ENCODE assay signal across 24 cellular contexts in genomic region chrX:115251458-115252233, GRCh38. TPM values are rescaled to one million over a fixed set of nuclear protein-coding genes. Genes with fewer than 3 reads are reported as not detected.
"Had no signal": no experiment of that assay in that cellular context is flagged by ENCODE, and none has a peak within 500 bp of the region (broad histone marks: within the 10 kb centered on the region; RNA-seq: fewer than 3 reads in every experiment).

No MANE protein-coding gene starts in this region.

- H3K4me3 ChIP-seq: esophagus muscularis mucosa, hepatocyte, mucosa of descending colon, pancreas, upper lobe of left lung had no signal

- H3K27me3 ChIP-seq: brain microvascular endothelial cell, esophagus muscularis mucosa, hepatocyte, upper lobe of left lung had no signal

- H3K27me3 Mint-ChIP-seq: activated B cell treated with CpG ODN at 0.5 μM for 24 hours; activated CD4-positive, alpha-beta T cell treated with anti-CD3 and anti-CD28 coated beads, Interleukin-2, amount 10 ng/mL, durations not matched to agents 24 days and 14 days; activated naive CD8-positive, alpha-beta T cell treated with anti-CD3 and anti-CD28 coated beads for 36 hours; central memory CD8-positive, alpha-beta T cell; memory B cell; naive thymus-derived CD4-positive, alpha-beta T cell; stimulated activated naive CD8-positive, alpha-beta T cell treated with anti-CD3 and anti-CD28 coated beads, Interleukin-15, Interleukin-2, amounts not matched to agents 100 ng/mL and 50 ng/mL, for 24 hours had no signal

- H3K4me1 ChIP-seq: esophagus muscularis mucosa, pancreas, upper lobe of left lung had no signal

- H3K4me2 ChIP-seq: hepatocyte had no signal

- DNase-seq: activated B cell treated with CpG ODN at 0.5 μM for 24 hours; activated CD4-positive, alpha-beta T cell treated with anti-CD3 and anti-CD28 coated beads, Interleukin-2, amount 10 ng/mL, durations not matched to agents 24 days and 14 days; activated CD8-positive, alpha-beta memory T cell treated with anti-CD3 and anti-CD28 coated beads, Interleukin-2, amount 50 U/mL, for 4 hours; activated CD8-positive, alpha-beta T cell treated with anti-CD3 and anti-CD28 coated beads, Interleukin-2, amount 10 ng/mL, durations not matched to agents 7 days and 5 days; activated effector memory CD4-positive, alpha-beta T cell treated with anti-CD3 and anti-CD28 coated beads, Interleukin-2, amount 50 U/mL, for 16 hours; activated naive CD8-positive, alpha-beta T cell treated with anti-CD3 and anti-CD28 coated beads for 36 hours; activated T-cell treated with anti-CD3 and anti-CD28 coated beads, Interleukin-2, amount 50 U/mL, for 48 hours; amygdala; brain microvascular endothelial cell; cortex of kidney; effector CD4-positive, alpha-beta T cell; left ventricle myocardium superior; mucosa of descending colon; naive thymus-derived CD4-positive, alpha-beta T cell; pancreas; upper lobe of left lung had no signal

- H3K4me3 Mint-ChIP-seq: activated B cell treated with CpG ODN at 0.5 μM for 24 hours; activated CD4-positive, alpha-beta T cell treated with anti-CD3 and anti-CD28 coated beads, Interleukin-2, amount 10 ng/mL, durations not matched to agents 24 days and 14 days; activated CD8-positive, alpha-beta T cell treated with anti-CD3 and anti-CD28 coated beads, Interleukin-2, amount 10 ng/mL, durations not matched to agents 7 days and 5 days; activated naive CD8-positive, alpha-beta T cell treated with anti-CD3 and anti-CD28 coated beads for 36 hours; central memory CD8-positive, alpha-beta T cell; memory B cell; naive thymus-derived CD4-positive, alpha-beta T cell; stimulated activated naive CD8-positive, alpha-beta T cell treated with anti-CD3 and anti-CD28 coated beads, Interleukin-15, Interleukin-2, amounts not matched to agents 100 ng/mL and 50 ng/mL, for 24 hours had no signal

- H3K79me2 ChIP-seq: hepatocyte had no signal

- H3K36me3 Mint-ChIP-seq: activated naive CD8-positive, alpha-beta T cell treated with anti-CD3 and anti-CD28 coated beads for 36 hours; memory B cell; naive thymus-derived CD4-positive, alpha-beta T cell had no signal

- H3K9me3 Mint-ChIP-seq: activated B cell treated with CpG ODN at 0.5 μM for 24 hours; activated CD4-positive, alpha-beta T cell treated with anti-CD3 and anti-CD28 coated beads, Interleukin-2, amount 10 ng/mL, durations not matched to agents 24 days and 14 days; activated naive CD8-positive, alpha-beta T cell treated with anti-CD3 and anti-CD28 coated beads for 36 hours; stimulated activated naive CD8-positive, alpha-beta T cell treated with anti-CD3 and anti-CD28 coated beads, Interleukin-15, Interleukin-2, amounts not matched to agents 100 ng/mL and 50 ng/mL, for 24 hours had no signal

- H3K36me3 ChIP-seq: brain microvascular endothelial cell, esophagus muscularis mucosa, pancreas, upper lobe of left lung had no signal

- H3K27ac ChIP-seq: brain microvascular endothelial cell, esophagus muscularis mucosa, hepatocyte, pancreas, upper lobe of left lung had no signal

- H3K4me1 Mint-ChIP-seq: activated B cell treated with CpG ODN at 0.5 μM for 24 hours; activated CD4-positive, alpha-beta T cell treated with anti-CD3 and anti-CD28 coated beads, Interleukin-2, amount 10 ng/mL, durations not matched to agents 24 days and 14 days; activated naive CD8-positive, alpha-beta T cell treated with anti-CD3 and anti-CD28 coated beads for 36 hours; central memory CD8-positive, alpha-beta T cell; memory B cell; naive thymus-derived CD4-positive, alpha-beta T cell had no signal

- ATAC-seq: activated CD8-positive, alpha-beta T cell treated with anti-CD3 and anti-CD28 coated beads, Interleukin-2, amount 10 ng/mL, durations not matched to agents 7 days and 5 days; left ventricle myocardium superior; mucosa of descending colon; naive thymus-derived CD4-positive, alpha-beta T cell; pancreas; sciatic nerve had no signal

- H3K9me3 ChIP-seq: esophagus muscularis mucosa, mucosa of descending colon, pancreas, upper lobe of left lung had no signal

- H2AFZ ChIP-seq: hepatocyte had no signal

- H3K27ac Mint-ChIP-seq: activated B cell treated with CpG ODN at 0.5 μM for 24 hours; activated CD4-positive, alpha-beta T cell treated with anti-CD3 and anti-CD28 coated beads, Interleukin-2, amount 10 ng/mL, durations not matched to agents 24 days and 14 days; activated CD8-positive, alpha-beta T cell treated with anti-CD3 and anti-CD28 coated beads, Interleukin-2, amount 10 ng/mL, durations not matched to agents 7 days and 5 days; activated naive CD8-positive, alpha-beta T cell treated with anti-CD3 and anti-CD28 coated beads for 36 hours; memory B cell; naive thymus-derived CD4-positive, alpha-beta T cell; stimulated activated naive CD8-positive, alpha-beta T cell treated with anti-CD3 and anti-CD28 coated beads, Interleukin-15, Interleukin-2, amounts not matched to agents 100 ng/mL and 50 ng/mL, for 24 hours had no signal

RNA-seq across cellular contexts. Expression of gene LRCH2, which starts 17.8 kb away (rescaled TPM):
- total RNA-seq: activated B cell treated with CpG ODN at 0.5 μM for 24 hours; activated CD4-positive, alpha-beta T cell treated with anti-CD3 and anti-CD28 coated beads, Interleukin-2, amount 10 ng/mL, durations not matched to agents 24 days and 14 days; activated CD8-positive, alpha-beta T cell treated with anti-CD3 and anti-CD28 coated beads, Interleukin-2, amount 10 ng/mL, durations not matched to agents 7 days and 5 days; activated naive CD8-positive, alpha-beta T cell treated with anti-CD3 and anti-CD28 coated beads for 36 hours; naive thymus-derived CD4-positive, alpha-beta T cell had no signal
- polyA plus RNA-seq: naive thymus-derived CD4-positive, alpha-beta T cell had no signal

RNA-seq across cellular contexts. Expression of gene LUZP4, which starts 37.9 kb away (rescaled TPM):
- total RNA-seq: activated B cell treated with CpG ODN at 0.5 μM for 24 hours; activated CD4-positive, alpha-beta T cell treated with anti-CD3 and anti-CD28 coated beads, Interleukin-2, amount 10 ng/mL, durations not matched to agents 24 days and 14 days; activated CD8-positive, alpha-beta T cell treated with anti-CD3 and anti-CD28 coated beads, Interleukin-2, amount 10 ng/mL, durations not matched to agents 7 days and 5 days; activated naive CD8-positive, alpha-beta T cell treated with anti-CD3 and anti-CD28 coated beads for 36 hours; esophagus muscularis mucosa; hepatocyte; kidney epithelial cell; left ventricle myocardium superior; mucosa of descending colon; naive thymus-derived CD4-positive, alpha-beta T cell; pancreas; sciatic nerve; temporal lobe; upper lobe of left lung had no signal
- polyA plus RNA-seq: hepatocyte; naive thymus-derived CD4-positive, alpha-beta T cell; pancreas had no signal
